Comparison of ENCODE assay signal across 16 cellular contexts in the genomic region with DNA sequence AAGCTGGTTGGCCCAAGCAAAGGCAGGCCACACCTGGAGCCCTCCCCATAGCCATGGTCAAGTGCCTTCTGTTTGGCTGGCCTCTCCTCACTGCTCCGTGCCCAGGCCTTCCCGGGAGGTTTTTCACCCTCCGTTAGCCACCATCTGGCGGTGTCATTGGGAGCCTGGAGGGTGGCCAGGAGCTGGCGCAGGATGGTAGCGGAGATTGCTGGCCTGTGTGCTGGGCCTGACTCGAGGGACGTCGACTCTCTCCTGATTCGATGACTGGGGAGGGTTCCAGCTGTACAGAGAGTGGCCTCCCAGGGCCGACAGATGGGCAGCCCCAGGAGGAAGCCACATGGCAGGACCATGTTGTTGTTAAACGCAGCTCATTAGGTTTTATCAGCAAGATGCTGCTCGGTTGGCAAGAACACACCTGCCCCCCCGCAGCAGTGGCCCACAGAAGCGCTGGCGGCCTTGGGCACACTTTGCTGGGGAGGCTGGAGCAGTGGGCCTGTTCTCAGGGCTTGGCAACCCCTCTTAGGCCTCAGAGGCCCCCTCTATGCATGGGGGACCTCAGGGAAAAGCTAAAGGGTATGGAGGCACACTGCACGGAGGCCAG.
A peak's percentile ranks its signal among the peaks of the same experiment; 100 is the strongest.
DNase-seq lines count a peak whose midpoint lies in the region; ATAC-seq and TF ChIP-seq lines count a peak whose summit lies in the region.
"Had no signal": no experiment of that assay in that cellular context is flagged by ENCODE, and none has a peak within 500 bp of the region (broad histone marks: within the 10 kb centered on the region; RNA-seq: fewer than 3 reads in every experiment).

No MANE protein-coding gene starts in this region.

- TF ChIP-seq EP300 in SK-N-SH (IDR thresholded peaks at IDR 0.05; ENCODE audit: borderline replicate concordance in 1 of 2, low read depth in 1 of 2, low read length in 1 of 2) (peak in 1 of 2 experiments; percentile 42; a peak in 2 of 4 replicates), esophagus muscularis mucosa (IDR thresholded peaks at IDR 0.05) (no peak)

- no peaks in the 10 kb centered on the region for H3K36me3 ChIP-seq in SK-N-SH (replicated peaks in 1 of 2; ENCODE audit: control insufficient read depth in 1 of 2, insufficient read depth in 2 of 2, low read length in 1 of 2)
- no peaks in the 10 kb centered on the region for H3K36me3 ChIP-seq in esophagus muscularis mucosa
- H3K36me3 ChIP-seq: uterus had no signal

- H3K27ac ChIP-seq in SK-N-SH (ENCODE audit: low read depth in 2 of 2, low read length in 1 of 2) (peak overlapping the region in 1 of 2 experiments; percentile 89; a peak in 2 of 4 replicates), esophagus muscularis mucosa (replicated peaks in 1 of 4) (no peak overlapping the region)
- H3K27ac ChIP-seq: uterus had no signal

- H3K27me3 ChIP-seq in SK-N-SH (ENCODE audit: insufficient read depth) (no peaks in the 10 kb centered on the region), esophagus muscularis mucosa (no peaks in the 10 kb centered on the region)
- H3K27me3 ChIP-seq: uterus had no signal

- no peak for TF ChIP-seq CTCF in SK-N-SH (IDR thresholded peaks at IDR 0.05)
- no peak for TF ChIP-seq CTCF in esophagus muscularis mucosa (IDR thresholded peaks at IDR 0.05)

- no peaks in the 10 kb centered on the region for H3F3A ChIP-seq in SK-N-SH (replicated peaks; ENCODE audit: insufficient read depth)

- H2AFZ ChIP-seq in SK-N-SH (ENCODE audit: low read depth), result no peak overlapping the region
- H2AFZ ChIP-seq: GM23338 had no signal

- peak; percentile 22 for TF ChIP-seq RAD21 in SK-N-SH (IDR thresholded peaks at IDR 0.05; ENCODE audit: low read length)

- no peak overlapping the region for H3K4me3 ChIP-seq in SK-N-SH (ENCODE audit: low read depth in 2 of 2, low read length in 1 of 2)
- H3K4me3 ChIP-seq in esophagus muscularis mucosa, result no peak overlapping the region
- H3K4me3 ChIP-seq: GM23338, uterus had no signal

- H3K9me3 ChIP-seq in SK-N-SH (no peaks in the 10 kb centered on the region), esophagus muscularis mucosa (no peaks in the 10 kb centered on the region)
- H3K9me3 ChIP-seq: uterus had no signal

- peaks cover 0 to 21% of the 10 kb centered on the region in 2 experiments; a peak in 1 of 4 replicates for H3K4me1 ChIP-seq in SK-N-SH (ENCODE audit: control insufficient read depth in 1 of 2, insufficient read depth in 2 of 2, low read depth in 1 of 2, low read length in 1 of 2)
- no peaks in the 10 kb centered on the region for H3K4me1 ChIP-seq in esophagus muscularis mucosa
- H3K4me1 ChIP-seq: uterus had no signal

- TF ChIP-seq POLR2A in esophagus muscularis mucosa (IDR thresholded peaks at IDR 0.05; ENCODE audit: low read depth), result no peak

- intact Hi-C loops in esophagus muscularis mucosa (cut with DNase I), result no loop called here

- 28% methylated on average over 5 of the region's 17 CpGs for WGBS in SK-N-SH (ENCODE audit: low lambda C conversion rate)
- WGBS in esophagus muscularis mucosa, result 90% methylated on average over 7 of the region's 17 CpGs

- DNase-seq in DMS 273 (lab: John Stamatoyannopoulos, UW; ENCODE audit: unreplicated experiment) (peak; percentile 99), NCI-H2081 (lab: John Stamatoyannopoulos, UW) (peak; percentile 72 to 85), SK-N-SH (peak; percentile 85), midbrain (lab: John Stamatoyannopoulos, UW) (peak; percentile 4), left lobe of liver (ENCODE audit: low spot score) (no peak), esophagus muscularis mucosa (ENCODE audit: extremely low spot score) (no peak)
- DNase-seq: activated naive CD8-positive, alpha-beta T cell treated with anti-CD3 and anti-CD28 coated beads, Interleukin-2, amount 50 U/mL, for 24 hours; activated T-cell treated with anti-CD3 and anti-CD28 coated beads for 4 hours; AML-193; NCI-H2107; stimulated activated CD4-positive, alpha-beta T cell treated with anti-CD3 and anti-CD28 coated beads, Interleukin-2, amount 100 ng/mL, for 24 hours; uterus had no signal

- CTCF ChIA-PET in SK-N-SH (lab: Yijun Ruan, JAX), result interaction anchor here (0.8 to 1.9 kb wide), 10 partner anchors 9 to 250 kb away, joined by 3 to 7 read pairs (median 4); partner anchors contain the start of gene NANOS1

- ATAC-seq in left lobe of liver, result no peak
- no peak for ATAC-seq in HG03565 (IDR thresholded peaks at IDR 0.05; ENCODE audit: unreplicated experiment)
- ATAC-seq in GM18498 (IDR thresholded peaks at IDR 0.05; ENCODE audit: unreplicated experiment), result no peak
- ATAC-seq: activated CD4-positive, CD25-positive, alpha-beta regulatory T cell treated with anti-CD3 and anti-CD28 coated beads, Interleukin-2, amount 50 U/mL, for 24 hours; activated naive CD8-positive, alpha-beta T cell treated with anti-CD3 and anti-CD28 coated beads, Interleukin-2, amount 50 U/mL, for 24 hours; GM23338 had no signal

- POLR2A ChIA-PET in SK-N-SH (lab: Yijun Ruan, JAX), result interaction anchor here (1.1 to 1.5 kb wide), 6 partner anchors 14 to 211 kb away, joined by 3 to 7 read pairs (median 4); partner anchors contain the start of genes CACUL1 and NANOS1

- no peaks in the 10 kb centered on the region for H3K9me2 ChIP-seq in SK-N-SH

- no peak overlapping the region for H3K9ac ChIP-seq in SK-N-SH

- H4K20me1 ChIP-seq in SK-N-SH (ENCODE audit: insufficient read depth), result no peaks in the 10 kb centered on the region

- H3K4me2 ChIP-seq in SK-N-SH, result no peak overlapping the region
- H3K4me2 ChIP-seq: GM23338 had no signal

- no peaks in the 10 kb centered on the region for H3K79me2 ChIP-seq in SK-N-SH (ENCODE audit: insufficient read depth)

TF ChIP-seq in SK-N-SH, 30 proteins besides CTCF, POLR2A, EP300 and RAD21 (continues in another document):
- no peak for TF ChIP-seq RFX5 (IDR thresholded peaks at IDR 0.05; ENCODE audit: low read length)
- TF ChIP-seq MAX (IDR thresholded peaks at IDR 0.05; ENCODE audit: low read depth), result no peak
- peak; percentile 84 for TF ChIP-seq MXI1 (IDR thresholded peaks at IDR 0.05; ENCODE audit: low read depth, low read length)
- TF ChIP-seq RXRA (IDR thresholded peaks at IDR 0.05; ENCODE audit: borderline replicate concordance, low read depth), result no peak
- no peak for TF ChIP-seq IRF3 (IDR thresholded peaks at IDR 0.05; ENCODE audit: low read depth, low read length)
- no peak for TF ChIP-seq FOXM1 (IDR thresholded peaks at IDR 0.05; ENCODE audit: low read depth)
- TF ChIP-seq TCF12 (IDR thresholded peaks at IDR 0.05), result no peak
- TF ChIP-seq TAF1 (IDR thresholded peaks at IDR 0.05; ENCODE audit: borderline replicate concordance, low read depth, low read length), result no peak
- TF ChIP-seq RCOR1 (IDR thresholded peaks at IDR 0.05; ENCODE audit: low read length), result peak; percentile 43; the same call in 1 of the 2 replicates
- TF ChIP-seq USF1 (IDR thresholded peaks at IDR 0.05; ENCODE audit: borderline replicate concordance, low read depth), result no peak
- TF ChIP-seq MEF2A (IDR thresholded peaks at IDR 0.05; ENCODE audit: borderline replicate concordance, low read depth), result no peak
- TF ChIP-seq NRF1 (IDR thresholded peaks at IDR 0.05; ENCODE audit: low read depth, low read length), result no peak
- TF ChIP-seq USF2 (IDR thresholded peaks at IDR 0.05; ENCODE audit: borderline replicate concordance, low read depth, low read length), result no peak
- TF ChIP-seq CHD2 (IDR thresholded peaks at IDR 0.05; ENCODE audit: low read length, partially characterized antibody), result peak; percentile 22
- TF ChIP-seq FOSL2 (IDR thresholded peaks at IDR 0.05; ENCODE audit: borderline replicate concordance, low read depth), result no peak
- TF ChIP-seq SIN3A (IDR thresholded peaks at IDR 0.05; ENCODE audit: borderline replicate concordance, low read depth, low read length), result no peak
- no peak for TF ChIP-seq PBX3 (IDR thresholded peaks at IDR 0.05)
- TF ChIP-seq SMC3 (IDR thresholded peaks at IDR 0.05; ENCODE audit: low read depth, low read length), result no peak
- TF ChIP-seq POLR2AphosphoS5 (IDR thresholded peaks at IDR 0.05; ENCODE audit: low read depth, low read length), result no peak
- peak; percentile 77 for TF ChIP-seq GATA2 (CRISPR knock-in tag; IDR thresholded peaks at IDR 0.05)

Comparison
In these comparisons a context has a peak if more than half of its experiments do, and no peak if none do; other contexts are left out.
1. DNase-seq: peak in DMS 273 (single experiment), NCI-H2081 (2 of 2), SK-N-SH (single experiment) and midbrain (single experiment); none in left lobe of liver (single experiment) and esophagus muscularis mucosa (single experiment).